In the genomic region with DNA sequence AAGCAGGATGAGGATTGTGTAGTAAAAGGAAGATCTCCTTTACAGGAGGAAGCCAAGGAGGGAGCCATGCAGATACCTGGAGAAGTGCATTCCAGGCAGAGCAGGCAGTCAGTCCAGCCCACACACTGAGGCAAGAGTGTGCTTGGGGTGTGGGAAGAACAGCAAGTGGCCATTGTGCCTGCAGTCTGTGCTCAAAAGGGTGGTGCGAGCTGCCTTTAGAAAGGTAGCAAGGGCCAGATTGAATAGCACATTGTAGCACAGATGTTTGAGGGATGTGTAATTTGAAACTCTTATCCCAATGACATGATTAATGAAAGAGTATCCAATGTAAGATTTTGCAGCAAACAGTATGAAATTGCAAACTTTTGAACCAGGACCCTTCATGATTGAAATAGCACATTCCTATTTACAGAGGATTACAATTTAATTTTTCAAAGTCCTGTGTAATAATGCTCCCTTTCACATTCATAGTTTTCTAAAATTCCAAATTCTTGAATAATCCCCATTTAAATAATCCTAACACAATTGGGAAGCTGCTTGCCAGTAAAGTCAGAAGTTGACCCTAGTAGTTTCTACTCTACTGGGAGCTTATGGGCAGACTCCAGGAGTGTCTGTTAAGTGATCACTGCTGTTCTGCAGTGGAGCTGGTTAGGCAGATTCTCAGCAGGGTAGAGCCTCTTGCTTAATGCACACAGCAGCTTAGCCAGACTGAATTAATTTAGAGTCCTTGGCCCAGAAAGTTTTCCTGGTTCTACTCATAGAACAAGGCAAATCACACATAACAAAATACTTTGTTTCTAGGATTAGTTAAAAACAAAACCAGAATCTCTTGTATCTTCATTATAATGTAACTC, we compare ENCODE assay signal across 17 cellular contexts.
A peak's percentile ranks its signal among the peaks of the same experiment; 100 is the strongest.
DNase-seq lines count a peak whose midpoint lies in the region; ATAC-seq, FAIRE-seq and TF ChIP-seq lines count a peak whose summit lies in the region.
"Had no signal": no experiment of that assay in that cellular context is flagged by ENCODE, and none has a peak within 500 bp of the region (broad histone marks: within the 10 kb centered on the region; RNA-seq: fewer than 3 reads in every experiment).

No MANE protein-coding gene starts in this region.

- H3K4me3 ChIP-seq in SK-N-SH (ENCODE audit: low read depth in 2 of 2, low read length in 1 of 2) (no peak overlapping the region), keratinocyte (ENCODE audit: control insufficient read depth in 2 of 3, extremely low read depth in 1 of 3, insufficient read depth in 2 of 3, low read depth in 1 of 3, low read length in 3 of 3) (no peak overlapping the region), vagina (no peak overlapping the region), SJCRH30 (no peak overlapping the region)
- H3K4me3 ChIP-seq: ascending aorta, ovary, Peyer's patch had no signal

- intact Hi-C loops in MCF 10A (cut with micrococcal nuclease), result no loop called here
- intact Hi-C loops in vagina (cut with DNase I), result no loop called here

- H3K79me2 ChIP-seq in SK-N-SH (ENCODE audit: insufficient read depth), result no peaks in the 10 kb centered on the region
- H3K79me2 ChIP-seq in keratinocyte (ENCODE audit: control insufficient read depth, insufficient read depth, low read length), result no peaks in the 10 kb centered on the region

- BruUV-seq in MCF 10A (replicated peaks; lab: Mats Ljungman, UMichigan), result no TSS peak

- H3K4me1 Mint-ChIP-seq in MCF 10A (ENCODE audit: insufficient read depth, unreplicated experiment), result peaks cover 50% of the 10 kb centered on the region

- H3K4me3 Mint-ChIP-seq in MCF 10A (ENCODE audit: unreplicated experiment), result no peak overlapping the region
- H3K4me3 Mint-ChIP-seq: IgD-negative memory B cell had no signal

- H3K27ac ChIP-seq in SK-N-SH (ENCODE audit: low read depth in 2 of 2, low read length in 1 of 2) (no peak overlapping the region; a peak in 2 of 4 replicates), keratinocyte (ENCODE audit: control insufficient read depth, insufficient read depth, low read length) (no peak overlapping the region), vagina (peak overlapping the region; percentile 56), SJCRH30 (no peak overlapping the region)
- H3K27ac ChIP-seq: ascending aorta, ovary, Peyer's patch had no signal

- H3K36me3 ChIP-seq in SK-N-SH (replicated peaks in 1 of 2; ENCODE audit: control insufficient read depth in 1 of 2, insufficient read depth in 2 of 2, low read length in 1 of 2) (no peaks in the 10 kb centered on the region), keratinocyte (ENCODE audit: control insufficient read depth in 2 of 2, extremely low read depth in 1 of 2, insufficient read depth in 2 of 2, low read length in 2 of 2) (no peaks in the 10 kb centered on the region), vagina (no peaks in the 10 kb centered on the region), SJCRH30 (no peaks in the 10 kb centered on the region)
- H3K36me3 ChIP-seq: ovary had no signal

- H3K27me3 Mint-ChIP-seq in MCF 10A (ENCODE audit: insufficient read depth, unreplicated experiment), result no peaks in the 10 kb centered on the region
- H3K27me3 Mint-ChIP-seq: IgD-negative memory B cell had no signal

- H3K9me3 ChIP-seq in SK-N-SH (no peaks in the 10 kb centered on the region), keratinocyte (ENCODE audit: control insufficient read depth, low read depth, low read length) (no peaks in the 10 kb centered on the region), vagina (no peaks in the 10 kb centered on the region), SJCRH30 (replicated peaks) (no peaks in the 10 kb centered on the region)
- H3K9me3 ChIP-seq: ascending aorta, ovary, Peyer's patch had no signal

- H3K9me1 ChIP-seq in keratinocyte (ENCODE audit: control insufficient read depth, extremely low read depth, insufficient read depth, low read length), result no peaks in the 10 kb centered on the region

- dilution Hi-C loops in keratinocyte (cut with MboI; ENCODE audit: extremely low pct_ligation_motif_present, low sequenced_read_pairs), result no loop called here

- TF ChIP-seq CTCF in SK-N-SH (IDR thresholded peaks at IDR 0.05), result no peak
- no peak for TF ChIP-seq CTCF in MCF 10A (IDR thresholded peaks at IDR 0.05; ENCODE audit: unreplicated experiment)
- TF ChIP-seq CTCF in keratinocyte (optimal IDR thresholded peaks at IDR 0.05 in 1 of 3, IDR thresholded peaks at IDR 0.05 in 1 of 3, conservative IDR thresholded peaks at IDR 0.05 in 1 of 3; ENCODE audit: extremely low read depth in 1 of 3, insufficient read depth in 2 of 3, low read length in 3 of 3), result no peak
- no peak for TF ChIP-seq CTCF in vagina (IDR thresholded peaks at IDR 0.05)

- WGBS in SK-N-SH (ENCODE audit: low lambda C conversion rate), result 80% methylated on average over 1 of the region's 1 CpG

- no peak for TF ChIP-seq POLR2A in vagina (IDR thresholded peaks at IDR 0.05)

- H3K27me3 ChIP-seq in SK-N-SH (ENCODE audit: insufficient read depth), result no peaks in the 10 kb centered on the region
- no peaks in the 10 kb centered on the region for H3K27me3 ChIP-seq in keratinocyte (ENCODE audit: control insufficient read depth, extremely low read depth, insufficient read depth, low read length)
- H3K27me3 ChIP-seq in vagina, result no peaks in the 10 kb centered on the region
- H3K27me3 ChIP-seq in SJCRH30, result no peaks in the 10 kb centered on the region
- H3K27me3 ChIP-seq: ascending aorta, ovary, Peyer's patch had no signal

- H3F3A ChIP-seq in SK-N-SH (replicated peaks; ENCODE audit: insufficient read depth), result no peaks in the 10 kb centered on the region

- no peaks in the 10 kb centered on the region for H3K9me2 ChIP-seq in SK-N-SH

- no peak for TF ChIP-seq RAD21 in SK-N-SH (IDR thresholded peaks at IDR 0.05; ENCODE audit: low read length)

- POLR2A ChIA-PET in SK-N-SH (lab: Yijun Ruan, JAX), result no interaction called here
- POLR2A ChIA-PET in MCF 10A (lab: Yijun Ruan, JAX), result interaction anchor here (0.8 to 2.2 kb wide), 2 partner anchors 11 to 992 kb away, joined by 3 to 5 read pairs; a partner anchor contains a TSS

- peak; percentile 40; the same call in 1 of the 3 replicates for ATAC-seq in SK-N-SH treated with all-trans-retinoic acid at 6 μM for 48 hours

- no peak overlapping the region for H2AFZ ChIP-seq in SK-N-SH (ENCODE audit: low read depth)
- H2AFZ ChIP-seq in keratinocyte (ENCODE audit: control insufficient read depth, low read length), result peak overlapping the region; percentile 10

- no peak overlapping the region for H3K9ac ChIP-seq in SK-N-SH
- H3K9ac ChIP-seq in keratinocyte (ENCODE audit: control insufficient read depth, extremely low read depth, insufficient read depth, low read length), result no peak overlapping the region

- DNase-seq in SK-N-SH (no peak), MCF 10A (ENCODE audit: unreplicated experiment) (no peak), keratinocyte (ENCODE audit: low read depth, low spot score) (no peak), vagina (ENCODE audit: extremely low spot score in 2 of 2) (no peak), SJCRH30 (no peak)
- DNase-seq in stimulated activated CD4-positive, alpha-beta T cell treated with anti-CD3 and anti-CD28 coated beads, Interleukin-2, amount 100 ng/mL, for 48 hours, result no peak
- DNase-seq in activated effector memory CD4-positive, alpha-beta T cell treated with Interleukin-2 at 50 U/mL for 16 hours, result no peak
- DNase-seq: islet precursor cell; NCI-H187; ovary; Peyer's patch; stimulated activated CD4-positive, alpha-beta T cell treated with anti-CD3 and anti-CD28 coated beads, Interleukin-2, amount 100 ng/mL, for 24 hours; stimulated activated naive CD4-positive, alpha-beta T cell treated with Interleukin-2 at 50 U/mL for 16 hours had no signal

- H3K4me2 ChIP-seq in SK-N-SH (no peak overlapping the region), keratinocyte (ENCODE audit: control insufficient read depth, extremely low read depth, insufficient read depth, low read depth, low read length) (no peak overlapping the region)

- peak overlapping the region; percentile 51 for H3K27ac Mint-ChIP-seq in MCF 10A (ENCODE audit: low read depth, unreplicated experiment)

- H3K36me3 Mint-ChIP-seq in MCF 10A (ENCODE audit: insufficient read depth, unreplicated experiment), result no peaks in the 10 kb centered on the region

- CTCF ChIA-PET in SK-N-SH (lab: Yijun Ruan, JAX) (interaction anchor here (1.1 to 5.0 kb wide), 2 partner anchors 13 to 24 kb away, joined by 3 to 20 read pairs; no protein-coding TSS in a partner anchor), MCF 10A (lab: Yijun Ruan, JAX) (interaction anchor here (0.8 to 4.8 kb wide), 6 partner anchors 12 to 503 kb away, joined by 3 to 24 read pairs (median 8); no protein-coding TSS in a partner anchor)

- H3K4me1 ChIP-seq in SK-N-SH (ENCODE audit: control insufficient read depth in 1 of 2, insufficient read depth in 2 of 2, low read depth in 1 of 2, low read length in 1 of 2) (peaks cover 0 to 17% of the 10 kb centered on the region in 2 experiments; a peak in 2 of 4 replicates), keratinocyte (ENCODE audit: control insufficient read depth, extremely low read depth, insufficient read depth, low read length) (peaks cover 59% of the 10 kb centered on the region), vagina (peaks cover 45% of the 10 kb centered on the region), SJCRH30 (no peaks in the 10 kb centered on the region)

- no peak for TF ChIP-seq EP300 in SK-N-SH (IDR thresholded peaks at IDR 0.05; ENCODE audit: borderline replicate concordance in 1 of 2, low read depth in 1 of 2, low read length in 1 of 2)

- peak; percentile 13 for FAIRE-seq in keratinocyte (lab: Jason Lieb, UNC)
- FAIRE-seq: TTC549 had no signal

- H3K9me3 Mint-ChIP-seq in MCF 10A (ENCODE audit: unreplicated experiment), result no peaks in the 10 kb centered on the region
- H3K9me3 Mint-ChIP-seq: IgD-negative memory B cell had no signal

- H4K20me1 ChIP-seq in SK-N-SH (ENCODE audit: insufficient read depth) (no peaks in the 10 kb centered on the region), keratinocyte (ENCODE audit: control insufficient read depth, extremely low read depth, insufficient read depth, low read length) (no peaks in the 10 kb centered on the region)

TF ChIP-seq in SK-N-SH treated with all-trans-retinoic acid at 6 μM for 48 hours, 23 proteins besides CTCF, POLR2A, EP300 and RAD21 (continues in another document):
- no peak for TF ChIP-seq ISL1 (CRISPR knock-in tag; IDR thresholded peaks at IDR 0.05)
- no peak for TF ChIP-seq PPARA (CRISPR knock-in tag; IDR thresholded peaks at IDR 0.05; ENCODE audit: borderline replicate concordance)
- no peak for TF ChIP-seq ZC3H10 (CRISPR knock-in tag; IDR thresholded peaks at IDR 0.05)
- TF ChIP-seq ZNF70 (CRISPR knock-in tag; IDR thresholded peaks at IDR 0.05), result no peak
- TF ChIP-seq TOX (CRISPR knock-in tag; IDR thresholded peaks at IDR 0.05; ENCODE audit: borderline replicate concordance), result no peak
- no peak for TF ChIP-seq BACH2 (CRISPR knock-in tag; IDR thresholded peaks at IDR 0.05; ENCODE audit: borderline replicate concordance)

TF ChIP-seq in SK-N-SH, 30 proteins besides CTCF, POLR2A, EP300 and RAD21 (continues in another document):
- TF ChIP-seq FOSL2 (IDR thresholded peaks at IDR 0.05; ENCODE audit: borderline replicate concordance, low read depth), result no peak
- TF ChIP-seq SMC3 (IDR thresholded peaks at IDR 0.05; ENCODE audit: low read depth, low read length), result no peak
- no peak for TF ChIP-seq RXRA (IDR thresholded peaks at IDR 0.05; ENCODE audit: borderline replicate concordance, low read depth)
- TF ChIP-seq MXI1 (IDR thresholded peaks at IDR 0.05; ENCODE audit: low read depth, low read length), result no peak
